9 cellular contexts compared by ENCODE assay signal in genomic region chr9:87080512-87081225, GRCh38.
DNase-seq lines count a peak whose midpoint lies in the region; ATAC-seq, FAIRE-seq and TF ChIP-seq lines count a peak whose summit lies in the region.
"Had no signal": no experiment of that assay in that cellular context is flagged by ENCODE, and none has a peak within 500 bp of the region (broad histone marks: within the 10 kb centered on the region; RNA-seq: fewer than 3 reads in every experiment).

No MANE protein-coding gene starts in this region.

- H3K9me3 ChIP-seq in breast epithelium (no peaks in the 10 kb centered on the region), keratinocyte (ENCODE audit: control insufficient read depth, low read depth, low read length) (no peaks in the 10 kb centered on the region), upper lobe of right lung (no peaks in the 10 kb centered on the region), suprapubic skin (no peaks in the 10 kb centered on the region)

- TF ChIP-seq POLR2A in breast epithelium (IDR thresholded peaks at IDR 0.05) (no peak), suprapubic skin (IDR thresholded peaks at IDR 0.05) (no peak)

- in situ Hi-C loops in T47D (cut with HindIII; ENCODE audit: low pct_unique_long_range_greater_than_20kb, low sequenced_read_pairs) = no loop called here

- H3K27ac ChIP-seq in breast epithelium (peak overlapping the region in 1 of 2 donors; percentile 25), keratinocyte (ENCODE audit: control insufficient read depth, insufficient read depth, low read length) (no peak overlapping the region), upper lobe of right lung (peak overlapping the region; percentile 24), suprapubic skin (no peak overlapping the region), coronary artery (no peak overlapping the region)

- H3K9ac ChIP-seq in keratinocyte (ENCODE audit: control insufficient read depth, extremely low read depth, insufficient read depth, low read length) = no peak overlapping the region

- H3K36me3 ChIP-seq in breast epithelium (no peaks in the 10 kb centered on the region), keratinocyte (ENCODE audit: control insufficient read depth in 2 of 2, extremely low read depth in 1 of 2, insufficient read depth in 2 of 2, low read length in 2 of 2) (no peaks in the 10 kb centered on the region), upper lobe of right lung (no peaks in the 10 kb centered on the region), suprapubic skin (no peaks in the 10 kb centered on the region)

- WGBS in suprapubic skin = 58% methylated on average over 7 of the region's 7 CpGs

- H3K4me3 ChIP-seq in breast epithelium (no peak overlapping the region), keratinocyte (ENCODE audit: control insufficient read depth in 2 of 3, extremely low read depth in 1 of 3, insufficient read depth in 2 of 3, low read depth in 1 of 3, low read length in 3 of 3) (no peak overlapping the region), upper lobe of right lung (no peak overlapping the region), suprapubic skin (no peak overlapping the region), coronary artery (no peak overlapping the region)

- H3K27me3 ChIP-seq in breast epithelium (no peaks in the 10 kb centered on the region), keratinocyte (ENCODE audit: control insufficient read depth, extremely low read depth, insufficient read depth, low read length) (no peaks in the 10 kb centered on the region), upper lobe of right lung (no peaks in the 10 kb centered on the region), suprapubic skin (no peaks in the 10 kb centered on the region)

- no peaks in the 10 kb centered on the region for H3K9me1 ChIP-seq in keratinocyte (ENCODE audit: control insufficient read depth, extremely low read depth, insufficient read depth, low read length)

- no peak overlapping the region for H2AFZ ChIP-seq in keratinocyte (ENCODE audit: control insufficient read depth, low read length)

- peak; percentile 65 for FAIRE-seq in keratinocyte (lab: Jason Lieb, UNC)

- H3K79me2 ChIP-seq in keratinocyte (ENCODE audit: control insufficient read depth, insufficient read depth, low read length) = no peaks in the 10 kb centered on the region

- no peak overlapping the region for H3K4me2 ChIP-seq in keratinocyte (ENCODE audit: control insufficient read depth, extremely low read depth, insufficient read depth, low read depth, low read length)

- intact Hi-C loops in breast epithelium (cut with DNase I; ENCODE audit: low total_unique reads) (no loop called here), upper lobe of right lung (cut with DNase I) (no loop called here)

- ATAC-seq in upper lobe of right lung = no peak

- dilution Hi-C loops in keratinocyte (cut with MboI; ENCODE audit: extremely low pct_ligation_motif_present, low sequenced_read_pairs) = no loop called here

- no peaks in the 10 kb centered on the region for H4K20me1 ChIP-seq in keratinocyte (ENCODE audit: control insufficient read depth, extremely low read depth, insufficient read depth, low read length)

- no peak for TF ChIP-seq EP300 in suprapubic skin (IDR thresholded peaks at IDR 0.05)

- peak; percentile 21 to 58 for DNase-seq in T47D (ENCODE audit: low read depth in 1 of 2, low spot score in 1 of 2)
- DNase-seq in breast epithelium (ENCODE audit: low spot score in 2 of 2) = no peak
- DNase-seq in amniotic epithelial cell (ENCODE audit: low read depth) = peak; percentile 99
- DNase-seq in keratinocyte (ENCODE audit: low read depth, low spot score) = no peak
- DNase-seq in upper lobe of right lung = no peak
- DNase-seq in suprapubic skin (ENCODE audit: low spot score in 2 of 2) = no peak
- DNase-seq in coronary artery (ENCODE audit: low spot score) = no peak
- DNase-seq in dermis blood vessel endothelial cell = no peak
- DNase-seq: stimulated activated CD4-positive, alpha-beta T cell treated with anti-CD3 and anti-CD28 coated beads, Interleukin-12 subunit alpha, Interleukin-12 subunit beta, amount 100 ng/mL, for 4 hours had no signal

- TF ChIP-seq CTCF in breast epithelium (IDR thresholded peaks at IDR 0.05) (no peak), keratinocyte (optimal IDR thresholded peaks at IDR 0.05 in 1 of 3, IDR thresholded peaks at IDR 0.05 in 1 of 3, conservative IDR thresholded peaks at IDR 0.05 in 1 of 3; ENCODE audit: extremely low read depth in 1 of 3, insufficient read depth in 2 of 3, low read length in 3 of 3) (peak; percentile 43 to 56 (median 52)), upper lobe of right lung (IDR thresholded peaks at IDR 0.05) (no peak), suprapubic skin (IDR thresholded peaks at IDR 0.05) (no peak), coronary artery (IDR thresholded peaks at IDR 0.05) (no peak)

- no peaks in the 10 kb centered on the region for H3K4me1 ChIP-seq in breast epithelium
- H3K4me1 ChIP-seq in keratinocyte (ENCODE audit: control insufficient read depth, extremely low read depth, insufficient read depth, low read length) = no peaks in the 10 kb centered on the region
- no peaks in the 10 kb centered on the region for H3K4me1 ChIP-seq in upper lobe of right lung
- H3K4me1 ChIP-seq in suprapubic skin = no peaks in the 10 kb centered on the region

Comparison
In these comparisons a context has a peak if more than half of its experiments do, and no peak if none do; other contexts are left out.
1. DNase-seq: peak in T47D (2 of 2) and amniotic epithelial cell (single experiment); none in breast epithelium (0 of 2), keratinocyte (single experiment), upper lobe of right lung (single experiment), suprapubic skin (0 of 2), coronary artery (single experiment) and dermis blood vessel endothelial cell (single experiment).
2. CTCF ChIP-seq: peak in keratinocyte (3 of 3); none in breast epithelium (0 of 3), upper lobe of right lung (single experiment), suprapubic skin (0 of 2) and coronary artery (single experiment).